ENCODE assay signal across 7 cellular contexts in the genomic region with DNA sequence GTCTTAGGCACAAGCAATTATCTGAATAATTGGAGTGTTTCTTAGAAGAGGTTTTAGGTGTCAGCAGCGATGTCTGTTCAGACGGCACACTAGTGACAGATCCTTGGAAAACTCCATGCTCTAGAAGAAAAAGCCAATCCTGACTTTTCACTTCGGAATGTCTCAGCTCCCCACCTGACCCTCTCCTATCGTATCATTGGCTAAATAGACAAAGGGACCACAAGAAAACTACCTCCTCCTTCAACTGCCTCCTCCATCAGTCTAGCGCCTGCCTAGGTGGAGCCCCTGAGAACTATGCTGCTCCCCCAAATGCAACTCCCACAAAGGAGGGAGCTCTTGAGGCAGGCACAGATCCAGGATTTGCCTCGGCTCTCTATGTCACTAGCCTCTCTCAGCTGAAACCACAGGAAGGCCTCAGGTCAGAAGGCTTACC.
DNase-seq lines count a peak whose midpoint lies in the region; ATAC-seq and TF ChIP-seq lines count a peak whose summit lies in the region.

No MANE protein-coding gene starts in this region.

- peak overlapping the region; percentile 54 to 75 for H3K9ac ChIP-seq in stomach smooth muscle (ENCODE audit: low read length in 2 of 2)

- 91% methylated on average over 6 of the region's 6 CpGs for WGBS in hepatocyte (ENCODE audit: low lambda C conversion rate, missing lambda C conversion rate)

- ATAC-seq in GM21529 (IDR thresholded peaks at IDR 0.05; ENCODE audit: unreplicated experiment), result peak; percentile 6
- ATAC-seq in T-cell (replicated peaks in 1 of 4), result peak in 3 of 4 experiments; percentile 3 to 14 (median 6)
- ATAC-seq in HG03159 (IDR thresholded peaks at IDR 0.05; ENCODE audit: unreplicated experiment), result no peak

- H3K27me3 Mint-ChIP-seq in T-cell, result no peaks in the 10 kb centered on the region

- H2AFZ ChIP-seq in hepatocyte, result peak overlapping the region; percentile 22

- CTCF ChIA-PET in T-cell (lab: Charles Lee), result interaction anchor here in 1 of 2 donors (1.0 to 1.3 kb wide), 2 partner anchors 17 to 32 kb away, joined by 3 to 4 read pairs; no protein-coding TSS in a partner anchor

- H3K9me3 Mint-ChIP-seq in T-cell, result peaks cover 0 to 4% (median 0%) of the 10 kb centered on the region in 3 donors

- no peaks in the 10 kb centered on the region for H3K36me3 ChIP-seq in hepatocyte (replicated peaks; ENCODE audit: insufficient read depth, low read depth)
- no peaks in the 10 kb centered on the region for H3K36me3 ChIP-seq in stomach smooth muscle (ENCODE audit: control insufficient read depth in 2 of 2, insufficient read depth in 2 of 2, low read length in 2 of 2)

- TF ChIP-seq CTCF in hepatocyte (IDR thresholded peaks at IDR 0.05; ENCODE audit: poor library complexity), result no peak

- no peaks in the 10 kb centered on the region for H3K9me2 ChIP-seq in hepatocyte (replicated peaks; ENCODE audit: insufficient read depth)

- no peaks in the 10 kb centered on the region for H3K79me2 ChIP-seq in hepatocyte

- H3K36me3 Mint-ChIP-seq in T-cell, result no peaks in the 10 kb centered on the region

- peaks cover 55% of the 10 kb centered on the region for H3K4me1 ChIP-seq in hepatocyte (ENCODE audit: insufficient read depth)
- H3K4me1 ChIP-seq in stomach smooth muscle (ENCODE audit: control insufficient read depth, insufficient read depth, low read length), result peaks cover 63% of the 10 kb centered on the region

- H3K4me1 Mint-ChIP-seq in T-cell, result peaks cover 41 to 79% (median 58%) of the 10 kb centered on the region in 3 donors

- no peak overlapping the region for H3K4me3 ChIP-seq in hepatocyte
- peak overlapping the region in 1 of 2 donors; percentile 52 for H3K4me3 ChIP-seq in stomach smooth muscle (ENCODE audit: low read length in 2 of 2)

- H3K27me3 ChIP-seq in hepatocyte, result no peaks in the 10 kb centered on the region
- H3K27me3 ChIP-seq in stomach smooth muscle (ENCODE audit: control insufficient read depth in 1 of 2, insufficient read depth in 2 of 2, low read length in 2 of 2), result no peaks in the 10 kb centered on the region

- H3K9me3 ChIP-seq in hepatocyte (ENCODE audit: low read depth), result no peaks in the 10 kb centered on the region
- no peaks in the 10 kb centered on the region for H3K9me3 ChIP-seq in stomach smooth muscle (ENCODE audit: control insufficient read depth in 2 of 2, low read length in 2 of 2)

- no peaks in the 10 kb centered on the region for H4K20me1 ChIP-seq in hepatocyte (ENCODE audit: insufficient read depth, poor library complexity, severe bottlenecking)

- DNase-seq in T-cell, result no peak
- no peak for DNase-seq in hepatocyte (ENCODE audit: low spot score)
- no peak for DNase-seq in effector CD8-positive, alpha-beta T cell (lab: John Stamatoyannopoulos, UW)
- no peak for DNase-seq in DMS53 treated with DMSO at 0.1 percent for 48 hours (lab: John Stamatoyannopoulos, UW; ENCODE audit: unreplicated experiment)

- POLR2A ChIA-PET in T-cell (lab: Charles Lee), result interaction anchor here (0.5 to 1.2 kb wide), 3 partner anchors 25 to 256 kb away, joined by 3 to 4 read pairs (median 3); no protein-coding TSS in a partner anchor

- H3K27ac Mint-ChIP-seq in T-cell, result peak overlapping the region; percentile 90 to 97

- peak overlapping the region in 2 of 3 donors; percentile 25 to 75 for H3K4me3 Mint-ChIP-seq in T-cell

- peak overlapping the region; percentile 95 for H3K27ac ChIP-seq in hepatocyte
- H3K27ac ChIP-seq in stomach smooth muscle (ENCODE audit: low read length), result peak overlapping the region; percentile 96

- H3K4me2 ChIP-seq in hepatocyte, result no peak overlapping the region
